ENCODE assay signal across 1 cellular context in genomic region chr3:116444819-116445290, GRCh38.
TF ChIP-seq lines count a peak whose summit lies in the region.

No MANE protein-coding gene starts in this region.

TF ChIP-seq in SK-N-SH treated with all-trans-retinoic acid at 6 μM for 48 hours, 23 proteins besides CTCF, POLR2A, EP300 and RAD21 (continued from another document):
- TF ChIP-seq, protein P1, sequence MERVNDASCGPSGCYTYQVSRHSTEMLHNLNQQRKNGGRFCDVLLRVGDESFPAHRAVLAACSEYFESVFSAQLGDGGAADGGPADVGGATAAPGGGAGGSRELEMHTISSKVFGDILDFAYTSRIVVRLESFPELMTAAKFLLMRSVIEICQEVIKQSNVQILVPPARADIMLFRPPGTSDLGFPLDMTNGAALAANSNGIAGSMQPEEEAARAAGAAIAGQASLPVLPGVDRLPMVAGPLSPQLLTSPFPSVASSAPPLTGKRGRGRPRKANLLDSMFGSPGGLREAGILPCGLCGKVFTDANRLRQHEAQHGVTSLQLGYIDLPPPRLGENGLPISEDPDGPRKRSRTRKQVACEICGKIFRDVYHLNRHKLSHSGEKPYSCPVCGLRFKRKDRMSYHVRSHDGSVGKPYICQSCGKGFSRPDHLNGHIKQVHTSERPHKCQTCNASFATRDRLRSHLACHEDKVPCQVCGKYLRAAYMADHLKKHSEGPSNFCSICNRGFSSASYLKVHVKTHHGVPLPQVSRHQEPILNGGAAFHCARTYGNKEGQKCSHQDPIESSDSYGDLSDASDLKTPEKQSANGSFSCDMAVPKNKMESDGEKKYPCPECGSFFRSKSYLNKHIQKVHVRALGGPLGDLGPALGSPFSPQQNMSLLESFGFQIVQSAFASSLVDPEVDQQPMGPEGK (CRISPR knock-in tag; IDR thresholded peaks at IDR 0.05; ENCODE audit: borderline replicate concordance) = no peak
- TF ChIP-seq SNAI2 (CRISPR knock-in tag; IDR thresholded peaks at IDR 0.05) = no peak
- no peak for TF ChIP-seq ZNF8 (CRISPR knock-in tag; IDR thresholded peaks at IDR 0.05)
- TF ChIP-seq ARNTL (CRISPR knock-in tag; IDR thresholded peaks at IDR 0.05; ENCODE audit: borderline replicate concordance, low read depth) = no peak
- no peak for TF ChIP-seq OSR1 (CRISPR knock-in tag; IDR thresholded peaks at IDR 0.05)
- no peak for TF ChIP-seq RARB (CRISPR knock-in tag; IDR thresholded peaks at IDR 0.05)
- no peak for TF ChIP-seq CSDC2 (CRISPR knock-in tag; IDR thresholded peaks at IDR 0.05)
- TF ChIP-seq, protein P2, sequence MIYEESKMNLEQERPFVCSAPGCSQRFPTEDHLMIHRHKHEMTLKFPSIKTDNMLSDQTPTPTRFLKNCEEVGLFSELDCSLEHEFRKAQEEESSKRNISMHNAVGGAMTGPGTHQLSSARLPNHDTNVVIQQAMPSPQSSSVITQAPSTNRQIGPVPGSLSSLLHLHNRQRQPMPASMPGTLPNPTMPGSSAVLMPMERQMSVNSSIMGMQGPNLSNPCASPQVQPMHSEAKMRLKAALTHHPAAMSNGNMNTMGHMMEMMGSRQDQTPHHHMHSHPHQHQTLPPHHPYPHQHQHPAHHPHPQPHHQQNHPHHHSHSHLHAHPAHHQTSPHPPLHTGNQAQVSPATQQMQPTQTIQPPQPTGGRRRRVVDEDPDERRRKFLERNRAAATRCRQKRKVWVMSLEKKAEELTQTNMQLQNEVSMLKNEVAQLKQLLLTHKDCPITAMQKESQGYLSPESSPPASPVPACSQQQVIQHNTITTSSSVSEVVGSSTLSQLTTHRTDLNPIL (CRISPR knock-in tag; IDR thresholded peaks at IDR 0.05; ENCODE audit: low read depth) = no peak
